9 cellular contexts compared by ENCODE assay signal in genomic region chr10:57465155-57465554, GRCh38.
"Had no signal": no experiment of that assay in that cellular context is flagged by ENCODE, and none has a peak within 500 bp of the region (broad histone marks: within the 10 kb centered on the region; RNA-seq: fewer than 3 reads in every experiment).

No MANE protein-coding gene starts in this region.

- H3K27ac ChIP-seq: HL-60, KMS-11 had no signal

- H3K4me3 ChIP-seq: K562 had no signal

- FAIRE-seq: HTR-8/SVneo, K562 had no signal

- H3K4me2 ChIP-seq: KMS-11 had no signal

- H3K9ac ChIP-seq: KMS-11 had no signal

- DNase-seq: IMR-90, Karpas-422, Kasumi-1, KBM-7, KG1 had no signal

- ATAC-seq: K562 had no signal
